ENCODE assay signal across 19 cellular contexts in genomic region chr21:23218667-23219066, GRCh38.
A peak's percentile ranks its signal among the peaks of the same experiment; 100 is the strongest.
DNase-seq lines count a peak whose midpoint lies in the region; ATAC-seq, FAIRE-seq and TF ChIP-seq lines count a peak whose summit lies in the region.
"Had no signal": no experiment of that assay in that cellular context is flagged by ENCODE, and none has a peak within 500 bp of the region (broad histone marks: within the 10 kb centered on the region; RNA-seq: fewer than 3 reads in every experiment).

No MANE protein-coding gene starts in this region.

- DNase-seq in MCF 10A (ENCODE audit: unreplicated experiment) (peak; percentile 31), breast epithelium (ENCODE audit: low spot score in 2 of 2) (no peak), bronchial epithelial cell (ENCODE audit: low read depth) (peak; percentile 24), iris pigment epithelial cell (ENCODE audit: low read depth) (peak; percentile 0), sciatic nerve (ENCODE audit: low spot score) (no peak), HPDE6-E6E7 (ENCODE audit: extremely low spot score) (no peak)
- DNase-seq: AML-193; Caco-2; CD8-positive, alpha-beta memory T cell; DND-41; GF-D8; GM23248 had no signal

- H3K36me3 ChIP-seq in breast epithelium (no peaks in the 10 kb centered on the region), bronchial epithelial cell (ENCODE audit: control insufficient read depth, insufficient read depth, low read length) (no peaks in the 10 kb centered on the region)
- H3K36me3 ChIP-seq: BLaER1 had no signal

- POLR2A ChIA-PET in MCF 10A (lab: Yijun Ruan, JAX) = interaction anchor here (0.6 kb wide), 1 partner anchor 363 kb away, joined by 3 read pairs; no protein-coding TSS in a partner anchor

- FAIRE-seq in bronchial epithelial cell (lab: Jason Lieb, UNC) = no peak
- FAIRE-seq: H54 had no signal

- H3K27me3 ChIP-seq in breast epithelium = no peaks in the 10 kb centered on the region
- no peaks in the 10 kb centered on the region for H3K27me3 ChIP-seq in bronchial epithelial cell (ENCODE audit: control insufficient read depth, insufficient read depth, low read length)
- H3K27me3 ChIP-seq: BLaER1 had no signal

- H3K9me3 Mint-ChIP-seq in MCF 10A (ENCODE audit: unreplicated experiment) = peaks cover 7% of the 10 kb centered on the region

- TF ChIP-seq POLR2A in breast epithelium (IDR thresholded peaks at IDR 0.05) = no peak

- CTCF ChIA-PET in MCF 10A (lab: Yijun Ruan, JAX) = interaction anchor here (0.8 kb wide), 1 partner anchor 190 kb away, joined by 5 read pairs; no protein-coding TSS in a partner anchor

- H3K27ac Mint-ChIP-seq in MCF 10A (ENCODE audit: low read depth, unreplicated experiment) = no peak overlapping the region
- H3K27ac Mint-ChIP-seq: CD8-positive, alpha-beta memory T cell had no signal

- H3K27me3 Mint-ChIP-seq in MCF 10A (ENCODE audit: insufficient read depth, unreplicated experiment) = no peaks in the 10 kb centered on the region
- H3K27me3 Mint-ChIP-seq: CD8-positive, alpha-beta memory T cell had no signal

- peaks cover 6% of the 10 kb centered on the region for H3K36me3 Mint-ChIP-seq in MCF 10A (ENCODE audit: insufficient read depth, unreplicated experiment)

- ATAC-seq in sciatic nerve = no peak
- ATAC-seq in HG02642 (IDR thresholded peaks at IDR 0.05; ENCODE audit: poor library complexity, unreplicated experiment) = no peak
- ATAC-seq in GM18511 (IDR thresholded peaks at IDR 0.05; ENCODE audit: unreplicated experiment) = no peak
- ATAC-seq: HCT116 had no signal

- no peak overlapping the region for H3K4me3 ChIP-seq in breast epithelium
- H3K4me3 ChIP-seq in bronchial epithelial cell (ENCODE audit: low read depth, low read length) = no peak overlapping the region
- H3K4me3 ChIP-seq: BLaER1, GM23248 had no signal

- H3K27ac ChIP-seq in breast epithelium = no peak overlapping the region
- H3K27ac ChIP-seq: 22Rv1, BLaER1, GM23248, HL-60 had no signal

- no peaks in the 10 kb centered on the region for H3K4me1 ChIP-seq in breast epithelium
- H3K4me1 ChIP-seq: BLaER1, Caco-2 had no signal

- BruUV-seq in MCF 10A (replicated peaks; lab: Mats Ljungman, UMichigan) = no TSS peak

- no peaks in the 10 kb centered on the region for H3K9me3 ChIP-seq in breast epithelium
- H3K9me3 ChIP-seq: Caco-2 had no signal

- TF ChIP-seq CTCF in MCF 10A (IDR thresholded peaks at IDR 0.05; ENCODE audit: unreplicated experiment) = no peak
- TF ChIP-seq CTCF in breast epithelium (IDR thresholded peaks at IDR 0.05) = no peak
- no peak for TF ChIP-seq CTCF in bronchial epithelial cell (IDR thresholded peaks at IDR 0.05; ENCODE audit: insufficient read depth, low read length, severe bottlenecking)

- H3K4me3 Mint-ChIP-seq in MCF 10A (ENCODE audit: unreplicated experiment) = no peak overlapping the region
- H3K4me3 Mint-ChIP-seq: CD8-positive, alpha-beta memory T cell had no signal

- intact Hi-C loops in MCF 10A (cut with micrococcal nuclease) (no loop called here), breast epithelium (cut with DNase I; ENCODE audit: low total_unique reads) (no loop called here), sciatic nerve (cut with DNase I) (no loop called here)

- no peaks in the 10 kb centered on the region for H3K4me1 Mint-ChIP-seq in MCF 10A (ENCODE audit: insufficient read depth, unreplicated experiment)
- H3K4me1 Mint-ChIP-seq: CD8-positive, alpha-beta memory T cell had no signal

Comparison
In these comparisons a context has a peak if more than half of its experiments do, and no peak if none do; other contexts are left out.
1. DNase-seq: peak in MCF 10A (single experiment), bronchial epithelial cell (single experiment) and iris pigment epithelial cell (single experiment); none in breast epithelium (0 of 2), sciatic nerve (single experiment) and HPDE6-E6E7 (single experiment).